ENCODE assay signal across 4 cellular contexts in genomic region chr1:44079566-44079965, GRCh38.
"Had no signal": no experiment of that assay in that cellular context is flagged by ENCODE, and none has a peak within 500 bp of the region (broad histone marks: within the 10 kb centered on the region; RNA-seq: fewer than 3 reads in every experiment).

No MANE protein-coding gene starts in this region.

- H3K4me1 Mint-ChIP-seq: IgD-negative memory B cell had no signal

- H3K4me3 Mint-ChIP-seq: IgD-negative memory B cell had no signal

- H3K9me3 Mint-ChIP-seq: IgD-negative memory B cell had no signal

- H3K27me3 Mint-ChIP-seq: IgD-negative memory B cell had no signal

- DNase-seq: IMR-90, KBM-7, KG1 had no signal
